Comparison of ENCODE assay signal across 9 cellular contexts in genomic region chr22:23565942-23566715, GRCh38. TPM values are rescaled to one million over a fixed set of nuclear protein-coding genes. Genes with fewer than 3 reads are reported as not detected.
A peak's percentile ranks its signal among the peaks of the same experiment; 100 is the strongest.
DNase-seq lines count a peak whose midpoint lies in the region; ATAC-seq and TF ChIP-seq lines count a peak whose summit lies in the region.
"Had no signal": no experiment of that assay in that cellular context is flagged by ENCODE, and none has a peak within 500 bp of the region (broad histone marks: within the 10 kb centered on the region; RNA-seq: fewer than 3 reads in every experiment).

No MANE protein-coding gene starts in this region.

- ATAC-seq in HG02678 (IDR thresholded peaks at IDR 0.05; ENCODE audit: unreplicated experiment) = no peak
- no peak for ATAC-seq in GM21825 (IDR thresholded peaks at IDR 0.05; ENCODE audit: unreplicated experiment)
- ATAC-seq in HG03095 (IDR thresholded peaks at IDR 0.05; ENCODE audit: unreplicated experiment) = no peak

- H3K4me3 ChIP-seq in NT2/D1 (ENCODE audit: insufficient read length, low read depth) = peak overlapping the region; percentile 44
- H3K4me3 ChIP-seq: lung had no signal

- no peaks in the 10 kb centered on the region for H3K36me3 ChIP-seq in NT2/D1 (ENCODE audit: insufficient read depth, insufficient read length, low read length)

- H3K4me1 Mint-ChIP-seq in Calu3 (ENCODE audit: low read depth, unreplicated experiment) = no peaks in the 10 kb centered on the region
- peaks cover 7% of the 10 kb centered on the region for H3K4me1 Mint-ChIP-seq in glutamatergic neuron (ENCODE audit: low read depth, unreplicated experiment)
- peaks cover 37% of the 10 kb centered on the region for H3K4me1 Mint-ChIP-seq in progenitor cell of endocrine pancreas (ENCODE audit: low read depth)

- H3K9me3 ChIP-seq in NT2/D1 (ENCODE audit: insufficient read depth, low read length) = no peaks in the 10 kb centered on the region

- H3K27ac Mint-ChIP-seq in Calu3 (ENCODE audit: unreplicated experiment) = no peak overlapping the region
- peak overlapping the region; percentile 73 for H3K27ac Mint-ChIP-seq in glutamatergic neuron (ENCODE audit: unreplicated experiment)
- H3K27ac Mint-ChIP-seq in progenitor cell of endocrine pancreas = peak overlapping the region; percentile 95

- DNase-seq in Calu3 = peak; percentile 23
- no peak for DNase-seq in NT2/D1 (ENCODE audit: low read depth, low spot score)
- peak; percentile 84 for DNase-seq in glutamatergic neuron
- DNase-seq in progenitor cell of endocrine pancreas (ENCODE audit: low spot score, unreplicated experiment) = peak; percentile 91
- DNase-seq in HUDEP-2 (lab: John Stamatoyannopoulos, UW; ENCODE audit: unreplicated experiment in 76 of 76) = no peak

- TF ChIP-seq CTCF in Calu3 (IDR thresholded peaks at IDR 0.05; ENCODE audit: unreplicated experiment) = no peak
- TF ChIP-seq CTCF in glutamatergic neuron (IDR thresholded peaks at IDR 0.05; ENCODE audit: partially characterized antibody, unreplicated experiment) = no peak
- no peak for TF ChIP-seq CTCF in progenitor cell of endocrine pancreas (IDR thresholded peaks at IDR 0.05; ENCODE audit: unreplicated experiment)

- peaks cover 23% of the 10 kb centered on the region for H3K27me3 ChIP-seq in NT2/D1 (ENCODE audit: insufficient read depth, insufficient read length)

- intact Hi-C loops in Calu3 (cut with micrococcal nuclease; ENCODE audit: unreplicated experiment) = no loop called here

- no TSS peak for BruUV-seq in Calu3 (replicated peaks; lab: Mats Ljungman, UMichigan)

- H3K9me3 Mint-ChIP-seq in Calu3 (ENCODE audit: low read depth, unreplicated experiment) (no peaks in the 10 kb centered on the region), glutamatergic neuron (ENCODE audit: unreplicated experiment) (peaks cover 15% of the 10 kb centered on the region), progenitor cell of endocrine pancreas (ENCODE audit: low read depth) (no peaks in the 10 kb centered on the region)

- CTCF ChIA-PET in Calu3 (lab: Charles Lee) = interaction anchor here (0.6 kb wide), 1 partner anchor 37 kb away, joined by 5 read pairs; no protein-coding TSS in a partner anchor

- H3K36me3 Mint-ChIP-seq in Calu3 (ENCODE audit: insufficient read depth, unreplicated experiment) = peaks cover 6% of the 10 kb centered on the region
- no peaks in the 10 kb centered on the region for H3K36me3 Mint-ChIP-seq in glutamatergic neuron (ENCODE audit: unreplicated experiment)
- no peaks in the 10 kb centered on the region for H3K36me3 Mint-ChIP-seq in progenitor cell of endocrine pancreas (ENCODE audit: insufficient read depth)

- H3K27me3 Mint-ChIP-seq in Calu3 (ENCODE audit: unreplicated experiment) = peaks cover 67% of the 10 kb centered on the region
- peaks cover 25% of the 10 kb centered on the region for H3K27me3 Mint-ChIP-seq in glutamatergic neuron (ENCODE audit: unreplicated experiment)
- H3K27me3 Mint-ChIP-seq in progenitor cell of endocrine pancreas = no peaks in the 10 kb centered on the region

- H3K4me1 ChIP-seq in NT2/D1 (ENCODE audit: insufficient read depth, insufficient read length) = peaks cover 16% of the 10 kb centered on the region

- H3K4me3 Mint-ChIP-seq in Calu3 (ENCODE audit: low read depth, unreplicated experiment) (peak overlapping the region; percentile 67), glutamatergic neuron (ENCODE audit: unreplicated experiment) (peak overlapping the region; percentile 86), progenitor cell of endocrine pancreas (ENCODE audit: low read depth) (peak overlapping the region; percentile 76)

- H3K9ac ChIP-seq in NT2/D1 (ENCODE audit: insufficient read length, low read depth) = peak overlapping the region; percentile 24

RNA-seq across cellular contexts. Expression of gene IGLL1, which starts 14.0 kb away (rescaled TPM):
- total RNA-seq in Calu3 (2022) (not detected in 2 replicates), glutamatergic neuron (ENCODE audit: unreplicated experiment) (not detected), progenitor cell of endocrine pancreas (not detected in 2 replicates)

Comparison
In these comparisons a context has a peak if more than half of its experiments do, and no peak if none do; other contexts are left out.
1. DNase-seq: peak in Calu3 (single experiment), glutamatergic neuron (single experiment) and progenitor cell of endocrine pancreas (single experiment); none in NT2/D1 (single experiment) and HUDEP-2 (0 of 76).
2. Peak in every context shown above with its lines, with median percentiles within 50 percentile points of each other: H3K4me3 Mint-ChIP-seq.